1 cellular context compared by ENCODE assay signal in genomic region chr10:91856637-91857036, GRCh38.
TF ChIP-seq lines count a peak whose summit lies in the region.

No MANE protein-coding gene starts in this region.

TF ChIP-seq in K562, 482 proteins besides CTCF, POLR2A, EP300 and RAD21 (continued from another document):
- no peak for TF ChIP-seq HOMEZ (CRISPR knock-in tag; IDR thresholded peaks at IDR 0.05)
- no peak for TF ChIP-seq NFE2L1 (tag; IDR thresholded peaks at IDR 0.05; ENCODE audit: borderline replicate concordance, low read depth)
- TF ChIP-seq CTCFL (IDR thresholded peaks at IDR 0.05; ENCODE audit: borderline replicate concordance, insufficient read depth, low read depth, low read length, poor library complexity, severe bottlenecking), result no peak
- no peak for TF ChIP-seq TBP (optimal IDR thresholded peaks at IDR 0.05; ENCODE audit: low read depth, low read length)
- no peak for TF ChIP-seq ZNF507 (tag; conservative IDR thresholded peaks at IDR 0.05)
- TF ChIP-seq RNF2 (IDR thresholded peaks at IDR 0.05), result no peak
- TF ChIP-seq ZBTB11 (CRISPR knock-in tag; IDR thresholded peaks at IDR 0.05), result no peak
TF ChIP-seq in K562: peak in this region for 0.
